8 cellular contexts compared by ENCODE assay signal in genomic region chr4:6910340-6910959, GRCh38. TPM values are rescaled to one million over a fixed set of nuclear protein-coding genes. Genes with fewer than 3 reads are reported as not detected.
A peak's percentile ranks its signal among the peaks of the same experiment; 100 is the strongest.
DNase-seq lines count a peak whose midpoint lies in the region; ATAC-seq and TF ChIP-seq lines count a peak whose summit lies in the region.

No MANE protein-coding gene starts in this region.

- ATAC-seq in HG02938 (IDR thresholded peaks at IDR 0.05; ENCODE audit: unreplicated experiment): no peak
- no peak for ATAC-seq in GM18505 (IDR thresholded peaks at IDR 0.05; ENCODE audit: unreplicated experiment)

- no peak for TF ChIP-seq CTCF in KMS-11 (conservative IDR thresholded peaks at IDR 0.05; ENCODE audit: low read depth, low read length)

- peak overlapping the region; percentile 88; the same call in 1 of the 2 replicates for H3K9ac ChIP-seq in KMS-11

- H2AFZ ChIP-seq in KMS-11 (ENCODE audit: low read depth): peak overlapping the region; percentile 14; the same call in 1 of the 2 replicates

- H3K79me2 ChIP-seq in KMS-11 (ENCODE audit: insufficient read depth, low read depth): no peaks in the 10 kb centered on the region

- no peaks in the 10 kb centered on the region for H3K9me3 ChIP-seq in mesodermal cell (ENCODE audit: control insufficient read depth, low read length)

- H3K27ac ChIP-seq in KMS-11: no peak overlapping the region
- H3K27ac ChIP-seq in mesodermal cell (ENCODE audit: low read depth, low read length, severe bottlenecking): no peak overlapping the region

- H3K4me2 ChIP-seq in KMS-11: peak overlapping the region; percentile 60; the same call in 1 of the 2 replicates

- no peaks in the 10 kb centered on the region for H3K27me3 ChIP-seq in KMS-11 (ENCODE audit: insufficient read depth, low read depth)

- H3K4me3 ChIP-seq in KMS-11 (IDR thresholded peaks at IDR 0.05; ENCODE audit: insufficient read depth, low read depth, low read length): no peak overlapping the region
- H3K4me3 ChIP-seq in mesodermal cell (ENCODE audit: extremely low read depth, insufficient read depth, low read length, poor library complexity, severe bottlenecking): peak overlapping the region; percentile 64

- peak; percentile 29 for DNase-seq in COLO829 (ENCODE audit: low spot score)
- DNase-seq in T47D (ENCODE audit: low read depth in 1 of 2, low spot score in 1 of 2): peak; percentile 42 to 43
- DNase-seq in iPS-NIHi11 (ENCODE audit: low spot score): no peak
- DNase-seq in medulla oblongata (ENCODE audit: extremely low spot score): no peak

- 25 to 29% methylated on average over 21 to 26 of the region's 31 CpGs for WGBS in mesodermal cell (ENCODE audit: insufficient coverage in 2 of 2), 2 experiments

- TF ChIP-seq POLR2A in GM18505 (IDR thresholded peaks at IDR 0.05; ENCODE audit: borderline replicate concordance, extremely low read depth, insufficient read depth, insufficient read length): no peak

- in situ Hi-C loops in T47D (cut with HindIII; ENCODE audit: low pct_unique_long_range_greater_than_20kb, low sequenced_read_pairs): no loop called here

- H4K20me1 ChIP-seq in KMS-11 (ENCODE audit: insufficient read depth): no peaks in the 10 kb centered on the region

- H3K4me1 ChIP-seq in KMS-11 (ENCODE audit: low read depth, poor library complexity, severe bottlenecking) (peaks cover 7% of the 10 kb centered on the region), mesodermal cell (ENCODE audit: control insufficient read depth, insufficient read depth, low read length, poor library complexity, severe bottlenecking) (peaks cover 14% of the 10 kb centered on the region)

- no peaks in the 10 kb centered on the region for H3K36me3 ChIP-seq in KMS-11 (ENCODE audit: insufficient read depth)
- H3K36me3 ChIP-seq in mesodermal cell (ENCODE audit: control insufficient read depth, insufficient read depth, low read length): no peaks in the 10 kb centered on the region

RNA-seq across cellular contexts. Expression of gene TBC1D14, which starts 0.8 kb away (rescaled TPM):
- 24.7 TPM for polyA plus RNA-seq in mesodermal cell (2013, experiment 1 of 2)
- polyA plus RNA-seq in mesodermal cell (2013, experiment 2 of 2): 23.1 TPM

Comparison
In these comparisons a context has a peak if more than half of its experiments do, and no peak if none do; other contexts are left out.
1. DNase-seq: peak in COLO829 (single experiment) and T47D (2 of 2); none in iPS-NIHi11 (single experiment) and medulla oblongata (single experiment).